ENCODE assay signal across 1 cellular context in genomic region chr1:179955731-179956130, GRCh38.
TF ChIP-seq lines count a peak whose summit lies in the region.

No MANE protein-coding gene starts in this region.

TF ChIP-seq in K562, 482 proteins besides CTCF, POLR2A, EP300 and RAD21 (continued from another document):
- TF ChIP-seq MNT (conservative IDR thresholded peaks at IDR 0.05) (peak; percentile 35 to 41; a peak in 1 of 4 replicates), RFX1 (IDR thresholded peaks at IDR 0.05) (peak; percentile 60), SRSF7 (optimal IDR thresholded peaks at IDR 0.05; ENCODE audit: low read depth, low read length) (no peak), TAF9B (IDR thresholded peaks at IDR 0.05; ENCODE audit: partially characterized antibody) (no peak), ZNF239 (CRISPR knock-in tag; IDR thresholded peaks at IDR 0.05) (no peak), HCFC1 (IDR thresholded peaks at IDR 0.05; ENCODE audit: low read depth, low read length) (no peak), PML (IDR thresholded peaks at IDR 0.05; ENCODE audit: low read length) (0 out of 2 replicates have a peak, but pooled peaks have one; percentile 0), ZNF518B (CRISPR knock-in tag; IDR thresholded peaks at IDR 0.05) (no peak), SPI1 (IDR thresholded peaks at IDR 0.05; ENCODE audit: borderline replicate concordance, low read depth, low read length) (peak; percentile 71), LCOR (CRISPR knock-in tag; IDR thresholded peaks at IDR 0.05) (peak; percentile 33), KAT7 (CRISPR knock-in tag; IDR thresholded peaks at IDR 0.05; ENCODE audit: borderline replicate concordance) (peak; percentile 56; the same call in 1 of the 2 replicates), NKRF (IDR thresholded peaks at IDR 0.05; ENCODE audit: borderline replicate concordance) (no peak)
